Comparison of ENCODE assay signal across 3 cellular contexts in genomic region chr22:24453853-24454252, GRCh38.
TF ChIP-seq lines count a peak whose summit lies in the region.

No MANE protein-coding gene starts in this region.

TF ChIP-seq in A549, 52 proteins besides CTCF, POLR2A, EP300 and RAD21:
- no peak for TF ChIP-seq GATA3 (IDR thresholded peaks at IDR 0.05; ENCODE audit: borderline replicate concordance)
- no peak for TF ChIP-seq EHMT2 (IDR thresholded peaks at IDR 0.05; ENCODE audit: low read depth)
- no peak for TF ChIP-seq KDM5A (IDR thresholded peaks at IDR 0.05)
- peak; percentile 41; the same call in 1 of the 2 replicates for TF ChIP-seq NFE2L2 (conservative IDR thresholded peaks at IDR 0.05; ENCODE audit: low read length)

TF ChIP-seq in IMR-90, 13 proteins besides CTCF, POLR2A, EP300 and RAD21:
- TF ChIP-seq MXI1 (IDR thresholded peaks at IDR 0.05; ENCODE audit: borderline replicate concordance, low read depth, low read length), result no peak
- TF ChIP-seq NFE2L2 (IDR thresholded peaks at IDR 0.05; ENCODE audit: low read depth, low read length), result 0 out of 2 replicates have a peak, but pooled peaks have one; percentile 44

TF ChIP-seq in K562, 482 proteins besides CTCF, POLR2A, EP300 and RAD21:
- peak; percentile 31; the same call in 1 of the 2 replicates for TF ChIP-seq NFE2 (IDR thresholded peaks at IDR 0.05; ENCODE audit: low read depth)
- TF ChIP-seq ZNF316 (IDR thresholded peaks at IDR 0.05), result peak; percentile 71
- peak; percentile 53; the same call in 1 of the 2 replicates for TF ChIP-seq MAFG (tag; conservative IDR thresholded peaks at IDR 0.05)
- TF ChIP-seq TCF15 (CRISPR knock-in tag; IDR thresholded peaks at IDR 0.05), result no peak
- TF ChIP-seq C11orf30 (IDR thresholded peaks at IDR 0.05; ENCODE audit: low read depth), result peak; percentile 40
- TF ChIP-seq HMG20B (CRISPR knock-in tag; IDR thresholded peaks at IDR 0.05), result no peak
